ENCODE assay signal across 23 cellular contexts in the genomic region with DNA sequence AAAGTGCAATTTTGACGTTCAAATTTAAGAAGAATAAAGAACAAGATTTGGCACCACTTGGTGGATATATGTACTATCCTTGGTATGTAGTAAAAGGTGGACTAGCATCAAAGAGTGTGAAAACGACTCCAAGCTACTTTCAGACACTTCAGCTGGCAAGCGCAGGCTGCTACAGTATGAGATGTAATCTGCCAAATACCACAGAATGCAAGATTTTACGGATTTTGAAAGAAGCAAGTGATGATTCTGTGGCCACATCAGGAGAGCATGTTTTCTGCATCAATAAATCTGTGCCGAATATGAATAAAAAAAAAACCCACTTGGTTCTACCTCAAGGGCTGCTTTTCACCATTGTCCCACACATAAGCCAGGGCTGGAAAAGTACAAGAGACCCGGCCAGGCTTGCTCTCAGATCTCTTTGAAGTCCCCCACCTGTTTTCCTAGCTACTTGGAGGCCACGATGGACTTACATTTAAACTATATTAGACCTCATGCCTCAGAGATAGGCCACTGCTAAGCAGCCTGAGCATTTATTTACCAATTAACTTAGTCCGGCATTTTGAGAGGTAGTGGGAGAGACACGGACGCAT. TPM values are rescaled to one million over a fixed set of nuclear protein-coding genes. Genes with fewer than 3 reads are reported as not detected.
A peak's percentile ranks its signal among the peaks of the same experiment; 100 is the strongest.
DNase-seq lines count a peak whose midpoint lies in the region; ATAC-seq and TF ChIP-seq lines count a peak whose summit lies in the region.
"Had no signal": no experiment of that assay in that cellular context is flagged by ENCODE, and none has a peak within 500 bp of the region (broad histone marks: within the 10 kb centered on the region; RNA-seq: fewer than 3 reads in every experiment).

No MANE protein-coding gene starts in this region.

- H3K9ac ChIP-seq in mammary epithelial cell (ENCODE audit: insufficient read depth, low read length), result no peak overlapping the region

- CTCF ChIA-PET in mammary epithelial cell (lab: Charles Lee; ENCODE audit: low non-redundant PET), result no interaction called here

- H3F3A ChIP-seq in DOHH2 (ENCODE audit: control insufficient read depth, insufficient read depth), result 0 out of 2 replicates have a peak, but pooled peaks cover 3% of the 10 kb centered on the region

- DNase-seq in M059J (ENCODE audit: low read depth), result peak; percentile 44
- peak; percentile 83 for DNase-seq in astrocyte of the hippocampus (ENCODE audit: low read depth, low spot score)
- DNase-seq in memory B cell (ENCODE audit: low spot score in 2 of 2), result no peak
- DNase-seq in H7, result no peak
- DNase-seq in mammary epithelial cell, result no peak
- no peak for DNase-seq in activated CD8-positive, alpha-beta memory T cell treated with anti-CD3 and anti-CD28 coated beads for 24 hours
- DNase-seq in stimulated activated CD4-positive, alpha-beta T cell treated with anti-CD3 and anti-CD28 coated beads, Interleukin-2, amount 100 ng/mL, for 24 hours, result no peak
- DNase-seq: activated CD4-positive, alpha-beta T cell treated with anti-CD3 and anti-CD28 coated beads for 48 hours; activated gamma-delta T cell; CD4-positive, alpha-beta memory T cell; cerebellar nuclear complex; effector memory CD4-positive, alpha-beta T cell; head of caudate nucleus; Karpas-422; NCI-H1105 treated with DMSO at 0.1 percent for 48 hours; NCI-H2107; NCI-H748 treated with DMSO at 0.1 percent for 48 hours; occipital lobe; PC-9; retina had no signal

- H3K27me3 ChIP-seq in DOHH2 (ENCODE audit: control insufficient read depth, low read length) (no peaks in the 10 kb centered on the region), H7 (ENCODE audit: control insufficient read depth, insufficient read depth, low read length) (no peaks in the 10 kb centered on the region), mammary epithelial cell (ENCODE audit: insufficient read depth, low read length) (no peaks in the 10 kb centered on the region)

- H3K79me2 ChIP-seq in DOHH2 (ENCODE audit: control insufficient read depth, low read length), result peaks cover 76% of the 10 kb centered on the region
- peaks cover 95% of the 10 kb centered on the region for H3K79me2 ChIP-seq in mammary epithelial cell (ENCODE audit: insufficient read depth, low read length)

- no peak for ATAC-seq in memory B cell (ENCODE audit: low read depth)
- ATAC-seq: GM23338 had no signal

- intact Hi-C loops in mammary epithelial cell (cut with micrococcal nuclease), result loop anchor here (5.0 kb wide), 2 partner anchors 37 to 53 kb away; partner anchors contain the start of gene MYO1E

- H3K4me3 Mint-ChIP-seq in memory B cell, result peak overlapping the region; percentile 29
- H3K4me3 Mint-ChIP-seq: CD4-positive, alpha-beta memory T cell; GM23338 had no signal

- dilution Hi-C loops in mammary epithelial cell (cut with HindIII; ENCODE audit: low sequenced_read_pairs), result no loop called here

- no peaks in the 10 kb centered on the region for H3K9me3 Mint-ChIP-seq in memory B cell
- H3K9me3 Mint-ChIP-seq: CD4-positive, alpha-beta memory T cell had no signal

- H3K4me2 ChIP-seq in DOHH2 (ENCODE audit: low read length), result peak overlapping the region; percentile 39
- H3K4me2 ChIP-seq in mammary epithelial cell (ENCODE audit: insufficient read depth, low read depth, low read length), result no peak overlapping the region
- H3K4me2 ChIP-seq: GM23338, PC-9 had no signal

- H3K27me3 Mint-ChIP-seq in memory B cell, result no peaks in the 10 kb centered on the region

- H3K9me2 ChIP-seq in DOHH2 (replicated peaks; ENCODE audit: control insufficient read depth, low read length), result no peaks in the 10 kb centered on the region

- H3K4me1 ChIP-seq in DOHH2 (ENCODE audit: control insufficient read depth, low read length) (peaks cover 57% of the 10 kb centered on the region), mammary epithelial cell (ENCODE audit: insufficient read depth, low read length) (peaks cover 36% of the 10 kb centered on the region)

- no peaks in the 10 kb centered on the region for H4K20me1 ChIP-seq in DOHH2 (ENCODE audit: control insufficient read depth, insufficient read depth, low read depth, low read length)
- no peaks in the 10 kb centered on the region for H4K20me1 ChIP-seq in mammary epithelial cell (ENCODE audit: insufficient read depth, low read length)

- H3K36me3 ChIP-seq in DOHH2 (ENCODE audit: control insufficient read depth, low read length) (no peaks in the 10 kb centered on the region), H7 (replicated peaks; ENCODE audit: control insufficient read depth, insufficient read depth, low read length) (no peaks in the 10 kb centered on the region), mammary epithelial cell (ENCODE audit: insufficient read depth, low read length) (no peaks in the 10 kb centered on the region)
- H3K36me3 ChIP-seq: thoracic aorta had no signal

- BruUV-seq in mammary epithelial cell (replicated peaks; lab: Mats Ljungman, UMichigan), result no TSS peak

- peak overlapping the region; percentile 59 for H3K27ac Mint-ChIP-seq in memory B cell
- H3K27ac Mint-ChIP-seq: CD4-positive, alpha-beta memory T cell; GM23338 had no signal

- TF ChIP-seq CTCF in DOHH2 (IDR thresholded peaks at IDR 0.05; ENCODE audit: low read depth, low read length, poor library complexity, severe bottlenecking) (no peak), mammary epithelial cell (conservative IDR thresholded peaks at IDR 0.05 in 1 of 2, IDR thresholded peaks at IDR 0.05 in 1 of 2; ENCODE audit: extremely low read depth in 1 of 2, insufficient read depth in 1 of 2, low read depth in 1 of 2, low read length in 2 of 2) (no peak)

- WGBS in mammary epithelial cell (ENCODE audit: low coverage, missing lambda C conversion rate), result 47% methylated on average over 7 of the region's 10 CpGs

- no peak overlapping the region for H2AFZ ChIP-seq in mammary epithelial cell (ENCODE audit: low read depth, low read length)
- H2AFZ ChIP-seq: GM23338, PC-9 had no signal

- in situ Hi-C loops in mammary epithelial cell (cut with MboI; ENCODE audit: low sequenced_read_pairs in 2 of 2), result no loop called here

- H3K4me3 ChIP-seq in DOHH2 (ENCODE audit: low read length), result no peak overlapping the region
- no peak overlapping the region for H3K4me3 ChIP-seq in H7 (ENCODE audit: insufficient read depth, low read depth, low read length)
- H3K4me3 ChIP-seq in mammary epithelial cell (replicated peaks in 1 of 3; ENCODE audit: insufficient read depth in 1 of 3, low read depth in 2 of 3, low read length in 3 of 3), result no peak overlapping the region
- H3K4me3 ChIP-seq: GM23338, PC-9, thoracic aorta had no signal

- no peaks in the 10 kb centered on the region for H3K9me3 ChIP-seq in DOHH2 (ENCODE audit: control insufficient read depth, insufficient read depth, low read length)
- H3K9me3 ChIP-seq in mammary epithelial cell (replicated peaks; ENCODE audit: insufficient read depth, low read length), result no peaks in the 10 kb centered on the region
- H3K9me3 ChIP-seq: thoracic aorta had no signal

- H3K27ac ChIP-seq in DOHH2 (ENCODE audit: low read depth, low read length) (no peak overlapping the region), mammary epithelial cell (ENCODE audit: insufficient read depth, low read depth, low read length) (no peak overlapping the region)
- H3K27ac ChIP-seq: PC-9, thoracic aorta had no signal

- peaks cover 39% of the 10 kb centered on the region for H3K4me1 Mint-ChIP-seq in memory B cell
- H3K4me1 Mint-ChIP-seq: CD4-positive, alpha-beta memory T cell had no signal

- no peaks in the 10 kb centered on the region for H3K36me3 Mint-ChIP-seq in memory B cell
- H3K36me3 Mint-ChIP-seq: CD4-positive, alpha-beta memory T cell had no signal

RNA-seq across cellular contexts. Expression of gene MYO1E, which starts 37.4 kb away (rescaled TPM):
- total RNA-seq in M059J (2014; rRNA removed; shearing (Covaris generic)), result 131 and 141 TPM in 2 replicates
- total RNA-seq in H7 (2014; rRNA removed; shearing (Covaris generic)), result 34.0 and 46.4 TPM in 2 replicates
- 100 to 1,000 TPM; 205 to 298 TPM for total RNA-seq in mammary epithelial cell
- 47.9 TPM for polyA plus RNA-seq in mammary epithelial cell
- polyA minus RNA-seq in mammary epithelial cell, result 196 TPM
- polyA plus RNA-seq: CD4-positive, alpha-beta memory T cell had no signal

Comparison
In these comparisons a context has a peak if more than half of its experiments do, and no peak if none do; other contexts are left out.
1. DNase-seq: peak in M059J (single experiment) and astrocyte of the hippocampus (single experiment); none in memory B cell (0 of 2), H7 (single experiment), mammary epithelial cell (single experiment), activated CD8-positive, alpha-beta memory T cell treated with anti-CD3 and anti-CD28 coated beads for 24 hours (single experiment) and stimulated activated CD4-positive, alpha-beta T cell treated with anti-CD3 and anti-CD28 coated beads, Interleukin-2, amount 100 ng/mL, for 24 hours (0 of 2).